Comparison of ENCODE assay signal across 17 cellular contexts in genomic region chr7:139111147-139111546, GRCh38. TPM values are rescaled to one million over a fixed set of nuclear protein-coding genes. Genes with fewer than 3 reads are reported as not detected.
DNase-seq lines count a peak whose midpoint lies in the region; ATAC-seq and TF ChIP-seq lines count a peak whose summit lies in the region.
"Had no signal": no experiment of that assay in that cellular context is flagged by ENCODE, and none has a peak within 500 bp of the region (broad histone marks: within the 10 kb centered on the region; RNA-seq: fewer than 3 reads in every experiment).

No MANE protein-coding gene starts in this region.

- H2AFZ ChIP-seq in KMS-11 (ENCODE audit: low read depth) = 0 out of 2 replicates have a peak overlapping the region, but pooled peaks have one; percentile 90
- H2AFZ ChIP-seq: PC-9 had no signal

- no peak overlapping the region for H3K4me3 ChIP-seq in KMS-11 (IDR thresholded peaks at IDR 0.05; ENCODE audit: insufficient read depth, low read depth, low read length)
- H3K4me3 ChIP-seq: K562, PC-9, SK-N-MC, transverse colon had no signal

- intact Hi-C loops in CD14-positive monocyte (cut with micrococcal nuclease) = loop anchor here in 1 of 2 donors (10.0 kb wide), 1 partner anchor 234 kb away; the partner anchor contains the start of gene FMC1

- H3K27ac ChIP-seq in KMS-11 = no peak overlapping the region
- H3K27ac ChIP-seq: PC-9, SK-N-MC had no signal

- H3K4me3 Mint-ChIP-seq in T-helper 1 cell treated with Interleukin-12 subunit alpha and Interleukin-12 subunit beta and Interleukin-4 antibody, amounts not matched to agents 30 μg/mL and 1 μg/mL, for 36 hours = peak overlapping the region; percentile 82
- H3K4me3 Mint-ChIP-seq in nephron = peak overlapping the region; percentile 73 to 82 (median 74)
- no peak overlapping the region for H3K4me3 Mint-ChIP-seq in CD14-positive monocyte

- no peak for ATAC-seq in activated naive CD4-positive, alpha-beta T cell treated with anti-CD3 and anti-CD28 coated beads, Interleukin-2, amount 50 U/mL, for 72 hours
- no peak for ATAC-seq in omental fat pad (ENCODE audit: low FRiP score)
- no peak for ATAC-seq in HG03469 (IDR thresholded peaks at IDR 0.05; ENCODE audit: unreplicated experiment)
- ATAC-seq: K562, lower lobe of right lung had no signal

- H3K27me3 ChIP-seq in KMS-11 (ENCODE audit: insufficient read depth, low read depth) = no peaks in the 10 kb centered on the region
- H3K27me3 ChIP-seq: transverse colon had no signal

- peaks cover 25% of the 10 kb centered on the region for H3K4me1 Mint-ChIP-seq in T-helper 1 cell treated with Interleukin-12 subunit alpha and Interleukin-12 subunit beta and Interleukin-4 antibody, amounts not matched to agents 30 μg/mL and 1 μg/mL, for 36 hours (ENCODE audit: low read depth)
- H3K4me1 Mint-ChIP-seq in nephron = peaks cover 14% of the 10 kb centered on the region
- H3K4me1 Mint-ChIP-seq in CD14-positive monocyte = peaks cover 35% of the 10 kb centered on the region

- no peaks in the 10 kb centered on the region for H4K20me1 ChIP-seq in KMS-11 (ENCODE audit: insufficient read depth)

- peaks cover 31% of the 10 kb centered on the region for H3K4me1 ChIP-seq in KMS-11 (ENCODE audit: low read depth, poor library complexity, severe bottlenecking)

- H3K79me2 ChIP-seq in KMS-11 (ENCODE audit: insufficient read depth, low read depth) = peaks cover 30% of the 10 kb centered on the region

- H3K9ac ChIP-seq in KMS-11 = no peak overlapping the region

- H3K27me3 Mint-ChIP-seq in T-helper 1 cell treated with Interleukin-12 subunit alpha and Interleukin-12 subunit beta and Interleukin-4 antibody, amounts not matched to agents 30 μg/mL and 1 μg/mL, for 36 hours (ENCODE audit: low read depth) = peaks cover 4% of the 10 kb centered on the region
- H3K27me3 Mint-ChIP-seq in nephron (ENCODE audit: low read depth) (peaks cover 40% of the 10 kb centered on the region), CD14-positive monocyte (ENCODE audit: low read depth in 3 of 3) (peaks cover 0 to 5% (median 0%) of the 10 kb centered on the region in 3 donors)

- TF ChIP-seq CTCF in KMS-11 (conservative IDR thresholded peaks at IDR 0.05; ENCODE audit: low read depth, low read length) = no peak
- no peak for TF ChIP-seq CTCF in nephron (IDR thresholded peaks at IDR 0.05; ENCODE audit: unreplicated experiment in 3 of 3)
- TF ChIP-seq CTCF in omental fat pad (IDR thresholded peaks at IDR 0.05) = no peak
- no peak for TF ChIP-seq CTCF in CD14-positive monocyte (IDR thresholded peaks at IDR 0.05)

- H3K4me2 ChIP-seq in KMS-11 = peak overlapping the region; percentile 97
- H3K4me2 ChIP-seq: PC-9 had no signal

- peaks cover 5% of the 10 kb centered on the region for H3K9me3 Mint-ChIP-seq in T-helper 1 cell treated with Interleukin-12 subunit alpha and Interleukin-12 subunit beta and Interleukin-4 antibody, amounts not matched to agents 30 μg/mL and 1 μg/mL, for 36 hours
- peaks cover 7 to 16% of the 10 kb centered on the region in 2 donors for H3K9me3 Mint-ChIP-seq in activated naive CD4-positive, alpha-beta T cell treated with anti-CD3 and anti-CD28 coated beads, Interleukin-2, amount 50 U/mL, for 72 hours
- H3K9me3 Mint-ChIP-seq in nephron (no peaks in the 10 kb centered on the region), CD14-positive monocyte (peaks cover 5 to 9% (median 5%) of the 10 kb centered on the region in 7 donors)

- H3K36me3 ChIP-seq in KMS-11 (ENCODE audit: insufficient read depth) = no peaks in the 10 kb centered on the region
- H3K36me3 ChIP-seq: lower lobe of right lung, transverse colon had no signal

- peaks cover 29% of the 10 kb centered on the region for H3K36me3 Mint-ChIP-seq in T-helper 1 cell treated with Interleukin-12 subunit alpha and Interleukin-12 subunit beta and Interleukin-4 antibody, amounts not matched to agents 30 μg/mL and 1 μg/mL, for 36 hours (ENCODE audit: low read depth)
- H3K36me3 Mint-ChIP-seq in activated naive CD4-positive, alpha-beta T cell treated with anti-CD3 and anti-CD28 coated beads, Interleukin-2, amount 50 U/mL, for 72 hours = peaks cover 43 to 46% of the 10 kb centered on the region in 2 donors
- no peaks in the 10 kb centered on the region for H3K36me3 Mint-ChIP-seq in nephron (ENCODE audit: low read depth)
- no peaks in the 10 kb centered on the region for H3K36me3 Mint-ChIP-seq in CD14-positive monocyte

- DNase-seq in T-helper 1 cell = no peak
- DNase-seq in activated naive CD4-positive, alpha-beta T cell treated with anti-CD3 and anti-CD28 coated beads, Interleukin-2, amount 50 U/mL, for 72 hours (ENCODE audit: low spot score in 2 of 2) = no peak
- DNase-seq in omental fat pad (ENCODE audit: low spot score) = no peak
- DNase-seq in CD14-positive monocyte (ENCODE audit: low spot score) = no peak
- DNase-seq: head of caudate nucleus, lower lobe of right lung, NCI-H1105, NCI-H2171 treated with DMSO at 0.1 percent for 48 hours, NCI-H774, PC-9, transverse colon had no signal

- H3K27ac Mint-ChIP-seq in T-helper 1 cell treated with Interleukin-12 subunit alpha and Interleukin-12 subunit beta and Interleukin-4 antibody, amounts not matched to agents 30 μg/mL and 1 μg/mL, for 36 hours = peak overlapping the region; percentile 91
- H3K27ac Mint-ChIP-seq in activated naive CD4-positive, alpha-beta T cell treated with anti-CD3 and anti-CD28 coated beads, Interleukin-2, amount 50 U/mL, for 72 hours = peak overlapping the region; percentile 97
- no peak overlapping the region for H3K27ac Mint-ChIP-seq in nephron
- peak overlapping the region in 1 of 7 donors; percentile 95 for H3K27ac Mint-ChIP-seq in CD14-positive monocyte

RNA-seq across cellular contexts. Expression of gene ZC3HAV1, which starts 1.6 kb away (rescaled TPM):
- 100 to 1,000 TPM in 1 of 2 donors, 10 to 100 TPM in 1; 97.8 to 167 TPM for total RNA-seq in activated naive CD4-positive, alpha-beta T cell treated with anti-CD3 and anti-CD28 coated beads, Interleukin-2, amount 50 U/mL, for 72 hours
- total RNA-seq in omental fat pad = 10 to 100 TPM; 31.3 to 58.8 (median 50.8) TPM
- 10 to 100 TPM; 21.2 to 30.2 TPM for polyA plus RNA-seq in CD14-positive monocyte

Comparison
In these comparisons a context has a peak if more than half of its experiments do, and no peak if none do; other contexts are left out.
1. H3K27ac Mint-ChIP-seq: peak in T-helper 1 cell treated with Interleukin-12 subunit alpha and Interleukin-12 subunit beta and Interleukin-4 antibody, amounts not matched to agents 30 μg/mL and 1 μg/mL, for 36 hours (single experiment) and activated naive CD4-positive, alpha-beta T cell treated with anti-CD3 and anti-CD28 coated beads, Interleukin-2, amount 50 U/mL, for 72 hours (2 of 2); none in nephron (0 of 3).
2. H3K4me3 Mint-ChIP-seq: peak in T-helper 1 cell treated with Interleukin-12 subunit alpha and Interleukin-12 subunit beta and Interleukin-4 antibody, amounts not matched to agents 30 μg/mL and 1 μg/mL, for 36 hours (single experiment) and nephron (3 of 3); none in CD14-positive monocyte (0 of 2).